ENCODE assay signal across 23 cellular contexts in genomic region chr12:132257206-132257954, GRCh38.
"Had no signal": no experiment of that assay in that cellular context is flagged by ENCODE, and none has a peak within 500 bp of the region (broad histone marks: within the 10 kb centered on the region; RNA-seq: fewer than 3 reads in every experiment).

No MANE protein-coding gene starts in this region.

- H3K4me3 Mint-ChIP-seq: activated CD4-positive, alpha-beta T cell treated with anti-CD3 and anti-CD28 coated beads, Interleukin-2, amount 10 ng/mL, durations not matched to agents 24 days and 14 days; activated CD8-positive, alpha-beta T cell treated with anti-CD3 and anti-CD28 coated beads for 36 hours; activated naive CD8-positive, alpha-beta T cell treated with anti-CD3 and anti-CD28 coated beads for 36 hours; activated T-cell treated with anti-CD3 and anti-CD28 coated beads, Interleukin-2, amount 50 U/mL, for 72 hours; activated T-helper 17 cell treated with anti-CD3 and anti-CD28 coated beads, Interleukin-2, amount 50 U/mL, for 72 hours had no signal

- H3K36me3 ChIP-seq: MG63 had no signal

- H3K27me3 Mint-ChIP-seq: activated CD4-positive, alpha-beta T cell treated with anti-CD3 and anti-CD28 coated beads, Interleukin-2, amount 10 ng/mL, durations not matched to agents 24 days and 14 days; activated naive CD8-positive, alpha-beta T cell treated with anti-CD3 and anti-CD28 coated beads for 36 hours had no signal

- H3K4me3 ChIP-seq: MG63 had no signal

- H3K9me3 Mint-ChIP-seq: activated CD4-positive, alpha-beta T cell treated with anti-CD3 and anti-CD28 coated beads, Interleukin-2, amount 10 ng/mL, durations not matched to agents 24 days and 14 days; activated CD8-positive, alpha-beta T cell treated with anti-CD3 and anti-CD28 coated beads for 36 hours; activated naive CD8-positive, alpha-beta T cell treated with anti-CD3 and anti-CD28 coated beads for 36 hours; activated T-cell treated with anti-CD3 and anti-CD28 coated beads, Interleukin-2, amount 50 U/mL, for 72 hours; activated T-helper 17 cell treated with anti-CD3 and anti-CD28 coated beads, Interleukin-2, amount 50 U/mL, for 72 hours had no signal

- H3K27me3 ChIP-seq: MG63 had no signal

- H3K9me3 ChIP-seq: MG63 had no signal

- DNase-seq: activated CD4-positive, alpha-beta T cell treated with anti-CD3 and anti-CD28 coated beads, Interleukin-2, amount 10 ng/mL, durations not matched to agents 24 days and 14 days; activated CD4-positive, alpha-beta T cell treated with anti-CD3 and anti-CD28 coated beads, Interleukin-2, amount 50 U/mL, for 4 hours; activated CD8-positive, alpha-beta T cell treated with anti-CD3 and anti-CD28 coated beads for 36 hours; activated effector memory CD4-positive, alpha-beta T cell treated with anti-CD3 and anti-CD28 coated beads, Interleukin-2, amount 50 U/mL, for 16 hours; activated naive CD4-positive, alpha-beta T cell; activated naive CD4-positive, alpha-beta T cell treated with anti-CD3 and anti-CD28 coated beads, Interleukin-2, amount 50 U/mL, for 16 hours; activated naive CD8-positive, alpha-beta T cell treated with anti-CD3 and anti-CD28 coated beads for 36 hours; activated T-cell treated with anti-CD3 and anti-CD28 coated beads, Interleukin-2, amount 50 U/mL, for 1 hour; activated T-cell treated with anti-CD3 and anti-CD28 coated beads, Interleukin-2, amount 50 U/mL, for 72 hours; amniotic stem cell; IMR-90; Karpas-422; KBM-7; MG63; NCI-H1092; NCI-H1436 treated with DMSO at 0.1 percent for 48 hours; NCI-H1694 treated with DMSO at 0.1 percent for 48 hours; NCI-H2029; NCI-H345; NCI-H524 treated with DMSO at 0.1 percent for 48 hours; T1000 had no signal

- ATAC-seq: activated CD8-positive, alpha-beta T cell treated with anti-CD3 and anti-CD28 coated beads for 36 hours; activated T-cell treated with anti-CD3 and anti-CD28 coated beads, Interleukin-2, amount 50 U/mL, for 72 hours; activated T-helper 17 cell treated with anti-CD3 and anti-CD28 coated beads, Interleukin-2, amount 50 U/mL, for 72 hours; Panc1 had no signal

- H3K27ac Mint-ChIP-seq: activated CD4-positive, alpha-beta T cell treated with anti-CD3 and anti-CD28 coated beads, Interleukin-2, amount 10 ng/mL, durations not matched to agents 24 days and 14 days; activated CD8-positive, alpha-beta T cell treated with anti-CD3 and anti-CD28 coated beads for 36 hours; activated naive CD8-positive, alpha-beta T cell treated with anti-CD3 and anti-CD28 coated beads for 36 hours; activated T-cell treated with anti-CD3 and anti-CD28 coated beads, Interleukin-2, amount 50 U/mL, for 72 hours; activated T-helper 17 cell treated with anti-CD3 and anti-CD28 coated beads, Interleukin-2, amount 50 U/mL, for 72 hours had no signal

- H3K4me1 Mint-ChIP-seq: activated CD4-positive, alpha-beta T cell treated with anti-CD3 and anti-CD28 coated beads, Interleukin-2, amount 10 ng/mL, durations not matched to agents 24 days and 14 days; activated T-helper 17 cell treated with anti-CD3 and anti-CD28 coated beads, Interleukin-2, amount 50 U/mL, for 72 hours had no signal

- H3K36me3 Mint-ChIP-seq: activated naive CD8-positive, alpha-beta T cell treated with anti-CD3 and anti-CD28 coated beads for 36 hours had no signal
